Comparison of ENCODE assay signal across 18 cellular contexts in genomic region chr5:96157841-96158291, GRCh38.
DNase-seq lines count a peak whose midpoint lies in the region; ATAC-seq and FAIRE-seq lines count a peak whose summit lies in the region.
"Had no signal": no experiment of that assay in that cellular context is flagged by ENCODE, and none has a peak within 500 bp of the region (broad histone marks: within the 10 kb centered on the region; RNA-seq: fewer than 3 reads in every experiment).

No MANE protein-coding gene starts in this region.

- peak overlapping the region; percentile 33; the same call in 1 of the 2 replicates for H3K27ac ChIP-seq in SJCRH30
- H3K27ac ChIP-seq: A549, upper lobe of left lung had no signal

- no peaks in the 10 kb centered on the region for H3K36me3 ChIP-seq in SJCRH30
- H3K36me3 ChIP-seq: upper lobe of left lung had no signal

- H3K9me3 ChIP-seq in SJCRH30 (replicated peaks): peaks cover 3% of the 10 kb centered on the region; the same call in 1 of the 2 replicates
- H3K9me3 ChIP-seq: A549, upper lobe of left lung had no signal

- no peak overlapping the region for H3K4me3 ChIP-seq in SJCRH30
- H3K4me3 ChIP-seq: A549, upper lobe of left lung had no signal

- H3K27me3 ChIP-seq in SJCRH30: no peaks in the 10 kb centered on the region; the same call in 1 of the 2 replicates
- H3K27me3 ChIP-seq: upper lobe of left lung had no signal

- ATAC-seq in activated CD4-positive, CD25-positive, alpha-beta regulatory T cell treated with anti-CD3 and anti-CD28 coated beads, Interleukin-2, amount 50 U/mL, for 24 hours: no peak
- ATAC-seq: naive thymus-derived CD8-positive, alpha-beta T cell had no signal

- peaks cover 16% of the 10 kb centered on the region for H3K4me1 ChIP-seq in SJCRH30
- H3K4me1 ChIP-seq: upper lobe of left lung had no signal

- DNase-seq in NCI-H2171 treated with DMSO at 0.1 percent for 48 hours (lab: John Stamatoyannopoulos, UW): peak; percentile 18
- no peak for DNase-seq in NCI-H2171 (lab: John Stamatoyannopoulos, UW)
- DNase-seq in SJCRH30: peak in 1 of 2 experiments; percentile 39
- no peak for DNase-seq in activated naive CD4-positive, alpha-beta T cell (lab: John Stamatoyannopoulos, UW)
- DNase-seq in DMS79 (lab: John Stamatoyannopoulos, UW): no peak
- DNase-seq in NCI-H1436 treated with DMSO at 0.1 percent for 48 hours (lab: John Stamatoyannopoulos, UW): no peak
- DNase-seq: amniotic stem cell; CD4-positive, CD25-positive, alpha-beta regulatory T cell; foreskin melanocyte; naive thymus-derived CD8-positive, alpha-beta T cell; NCI-H2107; stimulated activated CD4-positive, alpha-beta T cell treated with anti-CD3 and anti-CD28 coated beads, Interleukin-12 subunit alpha, Interleukin-12 subunit beta, amount 100 ng/mL, for 4 hours; stimulated activated naive CD4-positive, alpha-beta T cell; upper lobe of left lung had no signal

- peak; percentile 65 for FAIRE-seq in islet of Langerhans (lab: Jason Lieb, UNC)
- FAIRE-seq: RCC 7860 had no signal
